14 cellular contexts compared by ENCODE assay signal in genomic region chr19:18501351-18501750, GRCh38. TPM values are rescaled to one million over a fixed set of nuclear protein-coding genes. Genes with fewer than 3 reads are reported as not detected.
DNase-seq lines count a peak whose midpoint lies in the region; ATAC-seq, FAIRE-seq and TF ChIP-seq lines count a peak whose summit lies in the region.
"Had no signal": no experiment of that assay in that cellular context is flagged by ENCODE, and none has a peak within 500 bp of the region (broad histone marks: within the 10 kb centered on the region; RNA-seq: fewer than 3 reads in every experiment).

No MANE protein-coding gene starts in this region.

- no peak for TF ChIP-seq POLR2A in Peyer's patch (IDR thresholded peaks at IDR 0.05)
- no peak for TF ChIP-seq POLR2A in esophagus muscularis mucosa (IDR thresholded peaks at IDR 0.05; ENCODE audit: low read depth)

- peak overlapping the region in 3 of 4 donors; percentile 21 to 91 (median 40) for H3K27ac ChIP-seq in Peyer's patch
- peak overlapping the region; percentile 54 to 72 (median 62) for H3K27ac ChIP-seq in esophagus muscularis mucosa (replicated peaks in 1 of 4)
- peak overlapping the region in 1 of 2 donors; percentile 24 for H3K27ac ChIP-seq in small intestine (ENCODE audit: low read depth in 1 of 2, low read length in 1 of 2)
- H3K27ac ChIP-seq: hepatocyte had no signal

- H3K27me3 ChIP-seq in Peyer's patch (no peaks in the 10 kb centered on the region), esophagus muscularis mucosa (no peaks in the 10 kb centered on the region), small intestine (ENCODE audit: control insufficient read depth in 2 of 2, insufficient read depth in 2 of 2, low read length in 2 of 2) (no peaks in the 10 kb centered on the region)
- H3K27me3 ChIP-seq: hepatocyte had no signal

- DNase-seq in CD14-positive monocyte (ENCODE audit: low spot score) (no peak), Peyer's patch (no peak), esophagus muscularis mucosa (ENCODE audit: extremely low spot score) (no peak), small intestine (no peak)
- no peak for DNase-seq in stimulated activated effector memory CD8-positive, alpha-beta T cell treated with anti-CD3 and anti-CD28 coated beads, Interleukin-12 subunit alpha, Interleukin-12 subunit beta, amount 100 ng/mL, for 72 hours (ENCODE audit: low spot score in 2 of 2)
- DNase-seq in stimulated activated CD4-positive, alpha-beta T cell treated with anti-CD3 and anti-CD28 coated beads, Interleukin-2, amount 100 ng/mL, for 48 hours, result no peak
- DNase-seq: activated naive CD4-positive, alpha-beta T cell treated with anti-CD3 and anti-CD28 coated beads, Interleukin-2, amount 10 ng/mL, durations not matched to agents 7 days and 5 days; IMR-90; NCI-H1048; NCI-H2171; trophoblast cell had no signal

- WGBS in esophagus muscularis mucosa, result 94% methylated on average over 13 of the region's 13 CpGs
- WGBS in small intestine, 3 donors, result 80 to 93% (median 93%) methylated on average over 11 to 13 of the region's 13 CpGs

- H3K4me3 Mint-ChIP-seq in CD14-positive monocyte, result peak overlapping the region in 1 of 2 donors; percentile 39
- H3K4me3 Mint-ChIP-seq in stimulated activated effector memory CD8-positive, alpha-beta T cell treated with anti-CD3 and anti-CD28 coated beads, Interleukin-12 subunit alpha, Interleukin-12 subunit beta, amount 100 ng/mL, for 72 hours, result peak overlapping the region; percentile 60
- H3K4me3 Mint-ChIP-seq: activated naive CD4-positive, alpha-beta T cell treated with anti-CD3 and anti-CD28 coated beads, Interleukin-2, amount 10 ng/mL, durations not matched to agents 7 days and 5 days had no signal

- H3K4me3 ChIP-seq in Peyer's patch (no peak overlapping the region), esophagus muscularis mucosa (no peak overlapping the region), small intestine (ENCODE audit: low read depth in 1 of 2, low read length in 2 of 2) (no peak overlapping the region)
- H3K4me3 ChIP-seq: hepatocyte had no signal

- peaks cover 22 to 98% (median 48%) of the 10 kb centered on the region in 4 donors for H3K4me1 ChIP-seq in Peyer's patch
- peaks cover 96 to 100% (median 99%) of the 10 kb centered on the region in 4 donors for H3K4me1 ChIP-seq in esophagus muscularis mucosa
- H3K4me1 ChIP-seq in small intestine (ENCODE audit: control insufficient read depth in 2 of 2, insufficient read depth in 1 of 2, low read depth in 1 of 2, low read length in 1 of 2), result peaks cover 29 to 41% of the 10 kb centered on the region in 2 donors

- FAIRE-seq in small intestine (lab: Jason Lieb, UNC), result no peak
- FAIRE-seq: TTC549 had no signal

- no peaks in the 10 kb centered on the region for H3K9me3 ChIP-seq in Peyer's patch
- no peaks in the 10 kb centered on the region for H3K9me3 ChIP-seq in esophagus muscularis mucosa
- H3K9me3 ChIP-seq in small intestine (ENCODE audit: control insufficient read depth, low read depth), result no peaks in the 10 kb centered on the region

- H3K9me3 Mint-ChIP-seq in CD14-positive monocyte, result no peaks in the 10 kb centered on the region
- H3K9me3 Mint-ChIP-seq in stimulated activated effector memory CD8-positive, alpha-beta T cell treated with anti-CD3 and anti-CD28 coated beads, Interleukin-12 subunit alpha, Interleukin-12 subunit beta, amount 100 ng/mL, for 72 hours, result no peaks in the 10 kb centered on the region
- H3K9me3 Mint-ChIP-seq: activated naive CD4-positive, alpha-beta T cell treated with anti-CD3 and anti-CD28 coated beads, Interleukin-2, amount 10 ng/mL, durations not matched to agents 7 days and 5 days had no signal

- H3K36me3 ChIP-seq in Peyer's patch (no peaks in the 10 kb centered on the region), esophagus muscularis mucosa (no peaks in the 10 kb centered on the region), small intestine (ENCODE audit: control insufficient read depth in 2 of 2, insufficient read depth in 2 of 2, low read length in 2 of 2) (no peaks in the 10 kb centered on the region)

- peak overlapping the region; percentile 96 to 99 (median 98) for H3K27ac Mint-ChIP-seq in CD14-positive monocyte
- H3K27ac Mint-ChIP-seq in stimulated activated effector memory CD8-positive, alpha-beta T cell treated with anti-CD3 and anti-CD28 coated beads, Interleukin-12 subunit alpha, Interleukin-12 subunit beta, amount 100 ng/mL, for 72 hours, result peak overlapping the region; percentile 88
- H3K27ac Mint-ChIP-seq: activated naive CD4-positive, alpha-beta T cell treated with anti-CD3 and anti-CD28 coated beads, Interleukin-2, amount 10 ng/mL, durations not matched to agents 7 days and 5 days had no signal

- peaks cover 29 to 34% of the 10 kb centered on the region in 2 donors for H3K36me3 Mint-ChIP-seq in CD14-positive monocyte
- peaks cover 30% of the 10 kb centered on the region for H3K36me3 Mint-ChIP-seq in stimulated activated effector memory CD8-positive, alpha-beta T cell treated with anti-CD3 and anti-CD28 coated beads, Interleukin-12 subunit alpha, Interleukin-12 subunit beta, amount 100 ng/mL, for 72 hours

- H3K4me1 Mint-ChIP-seq in CD14-positive monocyte, result peaks cover 99% of the 10 kb centered on the region
- H3K4me1 Mint-ChIP-seq in stimulated activated effector memory CD8-positive, alpha-beta T cell treated with anti-CD3 and anti-CD28 coated beads, Interleukin-12 subunit alpha, Interleukin-12 subunit beta, amount 100 ng/mL, for 72 hours, result peaks cover 90% of the 10 kb centered on the region

- TF ChIP-seq EP300 in esophagus muscularis mucosa (IDR thresholded peaks at IDR 0.05), result no peak

- intact Hi-C loops in CD14-positive monocyte (cut with micrococcal nuclease), result no loop called here
- intact Hi-C loops in esophagus muscularis mucosa (cut with DNase I), result no loop called here

- peaks cover 0 to 3% (median 2%) of the 10 kb centered on the region in 3 donors for H3K27me3 Mint-ChIP-seq in CD14-positive monocyte (ENCODE audit: low read depth in 3 of 3)
- H3K27me3 Mint-ChIP-seq: activated naive CD4-positive, alpha-beta T cell treated with anti-CD3 and anti-CD28 coated beads, Interleukin-2, amount 10 ng/mL, durations not matched to agents 7 days and 5 days had no signal

- no peak for TF ChIP-seq CTCF in CD14-positive monocyte (IDR thresholded peaks at IDR 0.05)
- no peak for TF ChIP-seq CTCF in Peyer's patch (IDR thresholded peaks at IDR 0.05)
- no peak for TF ChIP-seq CTCF in esophagus muscularis mucosa (IDR thresholded peaks at IDR 0.05)

- no peak for ATAC-seq in stimulated activated effector memory CD8-positive, alpha-beta T cell treated with anti-CD3 and anti-CD28 coated beads, Interleukin-12 subunit alpha, Interleukin-12 subunit beta, amount 100 ng/mL, for 72 hours
- no peak for ATAC-seq in HG02970 (IDR thresholded peaks at IDR 0.05; ENCODE audit: low FRiP score, unreplicated experiment)

RNA-seq across cellular contexts. Expression of gene ELL, which starts 20.5 kb away (rescaled TPM):
- polyA plus RNA-seq in CD14-positive monocyte, result 10 to 100 TPM; 12.2 to 12.6 TPM
- 10 to 100 TPM; 18.9 to 49.5 (median 34.2) TPM for total RNA-seq in Peyer's patch
- 10 to 100 TPM in 3 of 4 donors, 1 to 10 TPM in 1; 9.1 to 35.1 (median 20.1) TPM for total RNA-seq in esophagus muscularis mucosa
- polyA plus RNA-seq in small intestine, result 10 to 100 TPM in 1 of 3 donors, 1 to 10 TPM in 2; 8.6 to 11.4 (median 9.5) TPM

RNA-seq across cellular contexts. Expression of gene FKBP8, which starts 42.0 kb away (rescaled TPM):
- polyA plus RNA-seq in CD14-positive monocyte, result 10 to 100 TPM; 78.0 to 81.2 TPM
- 100 to 1,000 TPM; 231 to 333 (median 264) TPM for total RNA-seq in Peyer's patch
- 100 to 1,000 TPM; 420 to 568 (median 430) TPM for total RNA-seq in esophagus muscularis mucosa
- polyA plus RNA-seq in small intestine, result 100 to 1,000 TPM; 175 to 189 (median 185) TPM

RNA-seq across cellular contexts. Expression of gene KXD1, which starts 56.3 kb away (rescaled TPM):
- polyA plus RNA-seq in CD14-positive monocyte (10 to 100 TPM; 74.4 to 87.9 TPM), small intestine (10 to 100 TPM; 72.3 to 81.3 (median 78.1) TPM)
- total RNA-seq in Peyer's patch (100 to 1,000 TPM in 3 of 4 donors, 10 to 100 TPM in 1; 82.0 to 226 (median 142) TPM), esophagus muscularis mucosa (100 to 1,000 TPM; 129 to 155 (median 149) TPM)
